Comparison of ENCODE assay signal across 11 cellular contexts in genomic region chr18:331231-331771, GRCh38.
DNase-seq lines count a peak whose midpoint lies in the region; ATAC-seq and TF ChIP-seq lines count a peak whose summit lies in the region.
"Had no signal": no experiment of that assay in that cellular context is flagged by ENCODE, and none has a peak within 500 bp of the region (broad histone marks: within the 10 kb centered on the region; RNA-seq: fewer than 3 reads in every experiment).

No MANE protein-coding gene starts in this region.

- no peaks in the 10 kb centered on the region for H4K20me1 ChIP-seq in BLaER1

- intact Hi-C loops in dorsolateral prefrontal cortex (cut with DNase I): loop anchor here in 1 of 2 donors (10.0 kb wide), 1 partner anchor 154 kb away; no protein-coding TSS in a partner anchor

- DNase-seq in NB4 (ENCODE audit: low read depth) (peak; percentile 43), dorsolateral prefrontal cortex (peak in 1 of 10 donors; percentile 15), myocyte (ENCODE audit: low read depth) (peak; percentile 77), iPS-NIHi11 (ENCODE audit: low spot score) (no peak), GM20000 (ENCODE audit: low spot score) (no peak)
- no peak for DNase-seq in stimulated activated CD4-positive, alpha-beta T cell treated with anti-CD3 and anti-CD28 coated beads, Interleukin-12 subunit alpha, Interleukin-12 subunit beta, amount 100 ng/mL, for 4 hours
- DNase-seq: activated naive CD4-positive, alpha-beta T cell treated with anti-CD3 and anti-CD28 coated beads, Interleukin-2, amount 50 U/mL, for 16 hours; DMS79 treated with DMSO at 0.1 percent for 48 hours had no signal

- ATAC-seq in SK-N-SH treated with all-trans-retinoic acid at 6 μM for 48 hours: no peak

- no peak overlapping the region; the same call in 1 of the 2 replicates for H3K4me3 ChIP-seq in BLaER1
- no peak overlapping the region for H3K4me3 ChIP-seq in NB4 (ENCODE audit: low read depth, low read length)
- H3K4me3 ChIP-seq in dorsolateral prefrontal cortex: peak overlapping the region in 1 of 59 donors; percentile 8
- H3K4me3 ChIP-seq: esophagus muscularis mucosa had no signal

- H3K9ac ChIP-seq in BLaER1: peak overlapping the region; percentile 39; the same call in 1 of the 2 replicates

- H3K9me3 ChIP-seq in BLaER1: no peaks in the 10 kb centered on the region
- H3K9me3 ChIP-seq: esophagus muscularis mucosa had no signal

- no peaks in the 10 kb centered on the region for H3K36me3 ChIP-seq in BLaER1

- H3K27me3 ChIP-seq in BLaER1 (no peaks in the 10 kb centered on the region), dorsolateral prefrontal cortex (no peaks in the 10 kb centered on the region)
- H3K27me3 ChIP-seq: esophagus muscularis mucosa had no signal

- TF ChIP-seq CTCF in NB4 (IDR thresholded peaks at IDR 0.05; ENCODE audit: low read depth, low read length) (no peak), dorsolateral prefrontal cortex (IDR thresholded peaks at IDR 0.05 in 54 of 56, conservative IDR thresholded peaks at IDR 0.05 in 2 of 56; ENCODE audit: low read depth in 1 of 56, partially characterized antibody in 56 of 56) (no peak), GM20000 (IDR thresholded peaks at IDR 0.05; ENCODE audit: extremely low read depth, missing control alignments) (no peak)

- peaks cover 51% of the 10 kb centered on the region for H3K4me1 ChIP-seq in BLaER1

- peak overlapping the region; percentile 75 for H3K27ac ChIP-seq in BLaER1
- H3K27ac ChIP-seq in dorsolateral prefrontal cortex: peak overlapping the region in 39 of 59 donors; percentile 1 to 76 (median 51)
- H3K27ac ChIP-seq: esophagus muscularis mucosa had no signal

- peak overlapping the region; percentile 70 for H3K4me2 ChIP-seq in BLaER1

- TF ChIP-seq POLR2A in NB4 (IDR thresholded peaks at IDR 0.05; ENCODE audit: extremely low read depth, insufficient read length): no peak

TF ChIP-seq in SK-N-SH treated with all-trans-retinoic acid at 6 μM for 48 hours, 23 proteins besides CTCF, POLR2A, EP300 and RAD21:
- TF ChIP-seq, protein P1, sequence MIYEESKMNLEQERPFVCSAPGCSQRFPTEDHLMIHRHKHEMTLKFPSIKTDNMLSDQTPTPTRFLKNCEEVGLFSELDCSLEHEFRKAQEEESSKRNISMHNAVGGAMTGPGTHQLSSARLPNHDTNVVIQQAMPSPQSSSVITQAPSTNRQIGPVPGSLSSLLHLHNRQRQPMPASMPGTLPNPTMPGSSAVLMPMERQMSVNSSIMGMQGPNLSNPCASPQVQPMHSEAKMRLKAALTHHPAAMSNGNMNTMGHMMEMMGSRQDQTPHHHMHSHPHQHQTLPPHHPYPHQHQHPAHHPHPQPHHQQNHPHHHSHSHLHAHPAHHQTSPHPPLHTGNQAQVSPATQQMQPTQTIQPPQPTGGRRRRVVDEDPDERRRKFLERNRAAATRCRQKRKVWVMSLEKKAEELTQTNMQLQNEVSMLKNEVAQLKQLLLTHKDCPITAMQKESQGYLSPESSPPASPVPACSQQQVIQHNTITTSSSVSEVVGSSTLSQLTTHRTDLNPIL (CRISPR knock-in tag; IDR thresholded peaks at IDR 0.05; ENCODE audit: low read depth): no peak
- TF ChIP-seq GLIS3 (CRISPR knock-in tag; IDR thresholded peaks at IDR 0.05): no peak
- TF ChIP-seq PPARA (CRISPR knock-in tag; IDR thresholded peaks at IDR 0.05; ENCODE audit: borderline replicate concordance): no peak
- TF ChIP-seq RARB (CRISPR knock-in tag; IDR thresholded peaks at IDR 0.05): no peak
- no peak for TF ChIP-seq OSR1 (CRISPR knock-in tag; IDR thresholded peaks at IDR 0.05)
TF ChIP-seq in SK-N-SH treated with all-trans-retinoic acid at 6 μM for 48 hours: peak in this region for 0.

Comparison
In these comparisons a context has a peak if more than half of its experiments do, and no peak if none do; other contexts are left out.
1. DNase-seq: peak in NB4 (single experiment) and myocyte (single experiment); none in iPS-NIHi11 (single experiment), GM20000 (single experiment) and stimulated activated CD4-positive, alpha-beta T cell treated with anti-CD3 and anti-CD28 coated beads, Interleukin-12 subunit alpha, Interleukin-12 subunit beta, amount 100 ng/mL, for 4 hours (single experiment).